ENCODE assay signal across 1 cellular context in the genomic region with DNA sequence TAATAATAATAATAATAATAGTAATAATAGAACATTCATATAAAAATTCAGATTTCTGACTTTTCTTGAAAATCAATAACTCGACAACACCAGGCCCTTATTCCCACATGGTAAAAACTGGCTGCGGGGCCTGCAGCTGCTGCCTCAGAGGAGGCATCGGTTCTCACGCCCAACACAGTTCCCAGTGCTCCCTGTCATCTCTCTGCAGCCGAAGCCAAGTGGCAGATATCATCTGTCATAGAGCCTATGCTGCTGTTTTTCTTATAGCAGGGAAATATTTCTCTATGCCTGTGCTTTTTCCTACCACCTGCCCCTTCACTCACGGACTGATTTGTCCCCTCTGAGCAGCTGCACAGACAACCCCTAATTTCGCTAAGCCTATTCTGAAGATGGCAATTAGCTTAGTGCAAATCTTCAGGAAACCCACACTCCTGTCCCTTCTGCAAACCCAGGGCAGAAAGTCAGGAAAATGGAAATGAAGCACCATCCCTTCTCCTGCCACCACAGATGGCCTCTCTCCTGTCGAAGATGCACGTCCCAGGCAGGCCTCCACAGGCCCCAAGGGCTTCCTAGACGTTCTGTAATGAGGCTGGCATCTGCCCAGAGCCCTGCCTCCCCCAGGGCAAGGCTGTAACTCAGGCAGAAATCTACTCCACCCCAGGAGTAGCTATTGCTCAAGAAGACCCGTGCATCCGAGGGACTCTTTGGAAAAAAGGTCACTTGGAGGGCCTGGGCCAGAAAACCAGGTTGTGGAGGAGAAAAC.
TF ChIP-seq lines count a peak whose summit lies in the region.

No MANE protein-coding gene starts in this region.

TF ChIP-seq in HepG2, 621 proteins besides CTCF, POLR2A, EP300 and RAD21 (continued from another document):
- TF ChIP-seq, protein P1, sequence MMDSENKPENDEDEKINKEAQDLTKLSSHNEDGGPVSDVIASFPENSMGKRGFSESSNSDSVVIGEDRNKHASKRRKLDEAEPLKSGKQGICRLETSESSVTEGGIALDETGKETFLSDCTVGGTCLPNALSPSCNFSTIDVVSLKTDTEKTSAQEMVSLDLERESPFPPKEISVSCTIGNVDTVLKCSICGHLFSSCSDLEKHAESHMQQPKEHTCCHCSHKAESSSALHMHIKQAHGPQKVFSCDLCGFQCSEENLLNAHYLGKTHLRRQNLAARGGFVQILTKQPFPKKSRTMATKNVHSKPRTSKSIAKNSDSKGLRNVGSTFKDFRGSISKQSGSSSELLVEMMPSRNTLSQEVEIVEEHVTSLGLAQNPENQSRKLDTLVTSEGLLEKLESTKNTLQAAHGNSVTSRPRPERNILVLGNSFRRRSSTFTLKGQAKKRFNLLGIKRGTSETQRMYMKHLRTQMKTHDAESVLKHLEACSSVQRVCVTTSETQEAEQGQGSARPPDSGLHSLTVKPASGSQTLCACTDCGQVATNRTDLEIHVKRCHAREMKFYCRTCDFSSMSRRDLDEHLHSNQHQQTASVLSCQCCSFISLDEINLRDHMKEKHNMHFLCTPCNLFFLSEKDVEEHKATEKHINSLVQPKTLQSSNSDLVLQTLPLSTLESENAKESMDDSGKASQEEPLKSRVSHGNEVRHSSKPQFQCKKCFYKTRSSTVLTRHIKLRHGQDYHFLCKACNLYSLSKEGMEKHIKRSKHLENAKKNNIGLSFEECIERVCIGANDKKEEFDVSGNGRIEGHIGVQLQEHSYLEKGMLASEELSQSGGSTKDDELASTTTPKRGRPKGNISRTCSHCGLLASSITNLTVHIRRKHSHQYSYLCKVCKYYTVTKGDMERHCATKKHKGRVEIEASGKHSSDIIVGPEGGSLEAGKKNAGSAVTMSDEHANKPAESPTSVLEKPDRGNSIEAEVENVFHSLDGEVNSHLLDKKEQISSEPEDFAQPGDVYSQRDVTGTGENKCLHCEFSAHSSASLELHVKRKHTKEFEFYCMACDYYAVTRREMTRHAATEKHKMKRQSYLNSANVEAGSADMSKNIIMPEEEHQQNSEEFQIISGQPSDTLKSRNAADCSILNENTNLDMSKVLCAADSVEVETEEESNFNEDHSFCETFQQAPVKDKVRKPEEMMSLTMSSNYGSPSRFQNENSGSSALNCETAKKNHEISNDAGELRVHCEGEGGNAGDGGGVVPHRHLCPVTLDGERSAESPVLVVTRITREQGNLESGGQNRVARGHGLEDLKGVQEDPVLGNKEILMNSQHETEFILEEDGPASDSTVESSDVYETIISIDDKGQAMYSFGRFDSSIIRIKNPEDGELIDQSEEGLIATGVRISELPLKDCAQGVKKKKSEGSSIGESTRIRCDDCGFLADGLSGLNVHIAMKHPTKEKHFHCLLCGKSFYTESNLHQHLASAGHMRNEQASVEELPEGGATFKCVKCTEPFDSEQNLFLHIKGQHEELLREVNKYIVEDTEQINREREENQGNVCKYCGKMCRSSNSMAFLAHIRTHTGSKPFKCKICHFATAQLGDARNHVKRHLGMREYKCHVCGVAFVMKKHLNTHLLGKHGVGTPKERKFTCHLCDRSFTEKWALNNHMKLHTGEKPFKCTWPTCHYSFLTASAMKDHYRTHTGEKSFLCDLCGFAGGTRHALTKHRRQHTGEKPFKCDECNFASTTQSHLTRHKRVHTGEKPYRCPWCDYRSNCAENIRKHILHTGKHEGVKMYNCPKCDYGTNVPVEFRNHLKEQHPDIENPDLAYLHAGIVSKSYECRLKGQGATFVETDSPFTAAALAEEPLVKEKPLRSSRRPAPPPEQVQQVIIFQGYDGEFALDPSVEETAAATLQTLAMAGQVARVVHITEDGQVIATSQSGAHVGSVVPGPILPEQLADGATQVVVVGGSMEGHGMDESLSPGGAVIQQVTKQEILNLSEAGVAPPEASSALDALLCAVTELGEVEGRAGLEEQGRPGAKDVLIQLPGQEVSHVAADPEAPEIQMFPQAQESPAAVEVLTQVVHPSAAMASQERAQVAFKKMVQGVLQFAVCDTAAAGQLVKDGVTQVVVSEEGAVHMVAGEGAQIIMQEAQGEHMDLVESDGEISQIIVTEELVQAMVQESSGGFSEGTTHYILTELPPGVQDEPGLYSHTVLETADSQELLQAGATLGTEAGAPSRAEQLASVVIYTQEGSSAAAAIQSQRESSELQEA (CRISPR knock-in tag; IDR thresholded peaks at IDR 0.05; ENCODE audit: not compliant biosample characterization), result no peak
- TF ChIP-seq ONECUT2 (CRISPR knock-in tag; IDR thresholded peaks at IDR 0.05) (no peak), SALL2 (CRISPR knock-in tag; IDR thresholded peaks at IDR 0.05) (no peak), ATF1 (CRISPR knock-in tag; IDR thresholded peaks at IDR 0.05) (no peak), SPEN (CRISPR knock-in tag; IDR thresholded peaks at IDR 0.05; ENCODE audit: low read depth) (no peak), PHF8 (CRISPR knock-in tag; IDR thresholded peaks at IDR 0.05) (no peak), ZNF766 (CRISPR knock-in tag; IDR thresholded peaks at IDR 0.05; ENCODE audit: borderline replicate concordance) (no peak), ZNF557 (CRISPR knock-in tag; IDR thresholded peaks at IDR 0.05) (no peak), MED8 (CRISPR knock-in tag; IDR thresholded peaks at IDR 0.05; ENCODE audit: insufficient replicate concordance) (no peak), ELF4 (CRISPR knock-in tag; IDR thresholded peaks at IDR 0.05; ENCODE audit: borderline replicate concordance) (no peak)
- TF ChIP-seq, protein P2, sequence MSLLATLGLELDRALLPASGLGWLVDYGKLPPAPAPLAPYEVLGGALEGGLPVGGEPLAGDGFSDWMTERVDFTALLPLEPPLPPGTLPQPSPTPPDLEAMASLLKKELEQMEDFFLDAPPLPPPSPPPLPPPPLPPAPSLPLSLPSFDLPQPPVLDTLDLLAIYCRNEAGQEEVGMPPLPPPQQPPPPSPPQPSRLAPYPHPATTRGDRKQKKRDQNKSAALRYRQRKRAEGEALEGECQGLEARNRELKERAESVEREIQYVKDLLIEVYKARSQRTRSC (CRISPR knock-in tag; IDR thresholded peaks at IDR 0.05; ENCODE audit: low read depth), result no peak
- TF ChIP-seq, protein P3, sequence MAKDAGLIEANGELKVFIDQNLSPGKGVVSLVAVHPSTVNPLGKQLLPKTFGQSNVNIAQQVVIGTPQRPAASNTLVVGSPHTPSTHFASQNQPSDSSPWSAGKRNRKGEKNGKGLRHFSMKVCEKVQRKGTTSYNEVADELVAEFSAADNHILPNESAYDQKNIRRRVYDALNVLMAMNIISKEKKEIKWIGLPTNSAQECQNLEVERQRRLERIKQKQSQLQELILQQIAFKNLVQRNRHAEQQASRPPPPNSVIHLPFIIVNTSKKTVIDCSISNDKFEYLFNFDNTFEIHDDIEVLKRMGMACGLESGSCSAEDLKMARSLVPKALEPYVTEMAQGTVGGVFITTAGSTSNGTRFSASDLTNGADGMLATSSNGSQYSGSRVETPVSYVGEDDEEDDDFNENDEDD (CRISPR knock-in tag; IDR thresholded peaks at IDR 0.05; ENCODE audit: borderline replicate concordance), result no peak
